Comparison of ENCODE assay signal across 14 cellular contexts in the genomic region with DNA sequence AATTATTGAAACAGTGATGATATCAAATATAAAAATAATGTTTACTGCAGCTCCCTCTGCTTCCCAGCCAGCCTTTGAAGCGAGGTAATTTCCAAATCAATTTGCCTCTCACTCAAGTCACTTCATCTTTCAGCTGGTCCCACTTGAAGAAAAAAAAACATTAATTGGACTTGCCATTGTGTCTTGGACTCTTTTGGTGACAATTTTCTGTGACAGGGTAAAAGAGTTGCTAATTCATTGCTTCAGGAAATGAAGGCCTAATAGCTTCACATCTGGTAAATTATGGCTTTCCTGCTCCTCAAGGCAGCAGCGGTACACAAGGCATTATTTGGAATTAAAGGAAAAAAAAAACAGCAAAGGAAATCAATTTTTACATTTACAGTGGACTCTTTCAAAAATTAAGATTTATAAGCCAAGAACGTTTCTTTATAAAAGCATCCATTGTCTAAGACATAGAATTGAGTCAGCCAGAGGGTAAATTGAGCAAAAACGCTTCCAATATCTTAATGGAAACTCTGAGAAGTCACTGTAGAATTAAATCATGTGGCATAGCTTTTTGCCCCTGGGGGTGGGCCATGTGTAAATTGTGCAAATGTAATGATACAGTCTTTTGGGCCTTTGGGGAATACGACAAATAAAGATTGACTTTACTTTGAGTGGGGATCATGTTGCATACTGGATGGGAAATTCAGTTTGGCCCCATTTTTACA.
"Had no signal": no experiment of that assay in that cellular context is flagged by ENCODE, and none has a peak within 500 bp of the region (broad histone marks: within the 10 kb centered on the region; RNA-seq: fewer than 3 reads in every experiment).

No MANE protein-coding gene starts in this region.

- H3K36me3 ChIP-seq: cardiac muscle cell, esophagus squamous epithelium, right atrium auricular region, thyroid gland had no signal

- H3K9me3 ChIP-seq: esophagus squamous epithelium, right atrium auricular region, thyroid gland had no signal

- DNase-seq: activated B cell treated with CpG ODN at 0.5 μM for 24 hours; activated CD4-positive, alpha-beta memory T cell treated with anti-CD3 and anti-CD28 coated beads for 36 hours; activated CD4-positive, alpha-beta T cell treated with anti-CD3 and anti-CD28 coated beads for 4 hours; dermis blood vessel endothelial cell; effector memory CD4-positive, alpha-beta T cell; esophagus squamous epithelium; left ventricle myocardium superior; nephron progenitor cell; stimulated activated CD4-positive, alpha-beta T cell treated with anti-CD3 and anti-CD28 coated beads, Interleukin-12 subunit alpha, Interleukin-12 subunit beta, amount 100 ng/mL, for 4 hours; stimulated activated CD4-positive, alpha-beta T cell treated with anti-CD3 and anti-CD28 coated beads, Interleukin-2, amount 100 ng/mL, for 24 hours; stimulated activated naive CD4-positive, alpha-beta T cell treated with Interleukin-2 at 50 U/mL for 16 hours; thyroid gland had no signal

- ATAC-seq: left ventricle myocardium superior had no signal

- H3K27ac ChIP-seq: cardiac muscle cell, esophagus squamous epithelium, right atrium auricular region, thyroid gland had no signal

- H3K27me3 ChIP-seq: cardiac muscle cell, esophagus squamous epithelium, right atrium auricular region, thyroid gland had no signal

- H3K4me3 ChIP-seq: cardiac muscle cell, esophagus squamous epithelium, right atrium auricular region, thyroid gland had no signal
